Comparison of ENCODE assay signal across 19 cellular contexts in the genomic region with DNA sequence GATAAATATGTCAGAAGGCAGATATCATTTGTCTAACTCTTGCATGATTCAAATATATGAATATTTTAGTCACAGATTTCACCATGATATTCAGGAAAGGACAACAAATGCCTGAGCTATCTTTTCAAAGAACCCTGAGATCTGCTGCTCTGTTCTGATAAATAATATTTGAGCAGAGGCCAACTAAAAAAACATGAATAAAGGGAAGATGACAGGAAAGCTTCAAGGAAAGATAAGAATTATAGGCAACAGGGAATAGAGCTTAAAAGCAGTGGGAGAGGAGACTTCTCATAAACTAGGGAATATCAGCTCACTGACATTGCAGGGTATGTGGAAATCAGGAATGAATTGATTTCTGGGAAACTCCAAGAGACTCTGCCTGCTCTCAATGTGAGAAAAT.
"Had no signal": no experiment of that assay in that cellular context is flagged by ENCODE, and none has a peak within 500 bp of the region (broad histone marks: within the 10 kb centered on the region; RNA-seq: fewer than 3 reads in every experiment).

No MANE protein-coding gene starts in this region.

- H3K9ac ChIP-seq: KMS-11 had no signal

- H3K27me3 Mint-ChIP-seq: activated CD8-positive, alpha-beta T cell treated with anti-CD3 and anti-CD28 coated beads for 36 hours; activated naive CD4-positive, alpha-beta T cell treated with anti-CD3 and anti-CD28 coated beads, Interleukin-2, amount 10 ng/mL, durations not matched to agents 7 days and 5 days; activated naive CD8-positive, alpha-beta T cell treated with anti-CD3 and anti-CD28 coated beads for 36 hours had no signal

- H3K4me3 Mint-ChIP-seq: activated CD8-positive, alpha-beta T cell treated with anti-CD3 and anti-CD28 coated beads for 36 hours; activated naive CD4-positive, alpha-beta T cell treated with anti-CD3 and anti-CD28 coated beads, Interleukin-2, amount 10 ng/mL, durations not matched to agents 7 days and 5 days; activated naive CD8-positive, alpha-beta T cell treated with anti-CD3 and anti-CD28 coated beads for 36 hours; activated T-cell treated with anti-CD3 and anti-CD28 coated beads, Interleukin-2, amount 50 U/mL, for 72 hours; T-helper 1 cell treated with Interleukin-12 subunit alpha and Interleukin-12 subunit beta and Interleukin-4 antibody, amounts not matched to agents 30 μg/mL and 1 μg/mL, for 36 hours had no signal

- H2AFZ ChIP-seq: PC-9 had no signal

- H3K36me3 ChIP-seq: WERI-Rb-1 had no signal

- H3K27ac Mint-ChIP-seq: activated CD8-positive, alpha-beta T cell treated with anti-CD3 and anti-CD28 coated beads for 36 hours; activated naive CD4-positive, alpha-beta T cell treated with anti-CD3 and anti-CD28 coated beads, Interleukin-2, amount 10 ng/mL, durations not matched to agents 7 days and 5 days; activated naive CD8-positive, alpha-beta T cell treated with anti-CD3 and anti-CD28 coated beads for 36 hours; activated T-cell treated with anti-CD3 and anti-CD28 coated beads, Interleukin-2, amount 50 U/mL, for 72 hours; activated T-helper 2 cell treated with anti-CD3 and anti-CD28 coated beads, Interferon-gamma antibody, Interleukin-2, Interleukin-4, amounts not matched to agents 10 μg/mL and 5 μg/mL and 100 μg/mL, durations not matched to agents 14 hours and 24 hours and 36 hours; T-helper 1 cell treated with Interleukin-12 subunit alpha and Interleukin-12 subunit beta and Interleukin-4 antibody, amounts not matched to agents 30 μg/mL and 1 μg/mL, for 36 hours had no signal

- DNase-seq: activated CD4-positive, alpha-beta T cell treated with anti-CD3 and anti-CD28 coated beads for 4 hours; activated CD8-positive, alpha-beta memory T cell treated with anti-CD3 and anti-CD28 coated beads, Interleukin-2, amount 50 U/mL, for 4 hours; activated CD8-positive, alpha-beta T cell treated with anti-CD3 and anti-CD28 coated beads for 36 hours; activated gamma-delta T cell treated with Interleukin-2 at 50 U/mL for 16 hours; activated naive CD4-positive, alpha-beta T cell treated with anti-CD3 and anti-CD28 coated beads, Interleukin-2, amount 10 ng/mL, durations not matched to agents 7 days and 5 days; activated naive CD8-positive, alpha-beta T cell treated with anti-CD3 and anti-CD28 coated beads for 36 hours; activated T-cell treated with anti-CD3 and anti-CD28 coated beads, Interleukin-2, amount 50 U/mL, for 72 hours; anterior cingulate cortex; cerebellar nuclear complex; NCI-H1092; NCI-H1417; NCI-H1930; NCI-H510A treated with DMSO at 0.1 percent for 48 hours; PC-9; SHP77 treated with DMSO at 0.1 percent for 48 hours; WERI-Rb-1 had no signal

- H3K4me3 ChIP-seq: PC-9 had no signal

- H3K36me3 Mint-ChIP-seq: activated naive CD4-positive, alpha-beta T cell treated with anti-CD3 and anti-CD28 coated beads, Interleukin-2, amount 10 ng/mL, durations not matched to agents 7 days and 5 days; activated naive CD8-positive, alpha-beta T cell treated with anti-CD3 and anti-CD28 coated beads for 36 hours had no signal

- H3K27ac ChIP-seq: KMS-11, PC-9, WERI-Rb-1 had no signal

- H3K4me2 ChIP-seq: KMS-11, PC-9 had no signal

- H3K4me1 Mint-ChIP-seq: activated naive CD8-positive, alpha-beta T cell treated with anti-CD3 and anti-CD28 coated beads for 36 hours had no signal

- H3K9me3 Mint-ChIP-seq: activated naive CD4-positive, alpha-beta T cell treated with anti-CD3 and anti-CD28 coated beads, Interleukin-2, amount 10 ng/mL, durations not matched to agents 7 days and 5 days had no signal

- ATAC-seq: activated CD8-positive, alpha-beta T cell treated with anti-CD3 and anti-CD28 coated beads for 36 hours; activated T-cell treated with anti-CD3 and anti-CD28 coated beads, Interleukin-2, amount 50 U/mL, for 72 hours had no signal
